Comparison of ENCODE assay signal across 9 cellular contexts in the genomic region with DNA sequence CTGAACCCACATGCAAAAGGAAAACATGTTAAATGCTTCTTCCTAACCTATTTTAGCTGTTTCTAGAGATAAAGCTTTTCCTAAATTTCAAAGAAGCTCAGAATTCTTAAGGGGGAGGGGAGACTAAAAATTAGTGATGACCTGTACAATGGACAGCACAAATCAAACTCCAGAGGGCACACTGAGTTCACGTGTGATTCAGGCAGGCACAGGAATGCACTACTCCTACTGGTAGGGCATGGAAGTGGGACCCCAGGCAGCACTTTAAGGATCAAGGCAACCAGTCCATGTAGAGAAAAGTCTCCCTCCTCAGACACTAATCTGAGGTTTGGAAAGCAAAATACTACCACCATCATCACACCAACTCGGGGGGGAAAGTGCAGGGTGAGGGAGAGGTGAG. TPM values are rescaled to one million over a fixed set of nuclear protein-coding genes. Genes with fewer than 3 reads are reported as not detected.
DNase-seq lines count a peak whose midpoint lies in the region; ATAC-seq and TF ChIP-seq lines count a peak whose summit lies in the region.
"Had no signal": no experiment of that assay in that cellular context is flagged by ENCODE, and none has a peak within 500 bp of the region (broad histone marks: within the 10 kb centered on the region; RNA-seq: fewer than 3 reads in every experiment).

No MANE protein-coding gene starts in this region.

- H3K27me3 Mint-ChIP-seq in endothelial cell (ENCODE audit: unreplicated experiment) (no peaks in the 10 kb centered on the region), T-helper 17 cell (no peaks in the 10 kb centered on the region)

- no peaks in the 10 kb centered on the region for H3K9me3 Mint-ChIP-seq in endothelial cell (ENCODE audit: unreplicated experiment)

- H3K27ac Mint-ChIP-seq in endothelial cell (ENCODE audit: unreplicated experiment) (no peak overlapping the region), T-helper 17 cell (no peak overlapping the region)

- DNase-seq in DMS 273 (lab: John Stamatoyannopoulos, UW; ENCODE audit: unreplicated experiment) (peak; percentile 24), DMS 273 treated with DMSO at 0.1 percent for 48 hours (lab: John Stamatoyannopoulos, UW) (no peak), NCI-H748 treated with DMSO at 0.1 percent for 48 hours (lab: John Stamatoyannopoulos, UW) (peak; percentile 10), endothelial cell (ENCODE audit: low spot score) (peak; percentile 42), retinal pigment epithelial cell (ENCODE audit: low read depth) (no peak), T-helper 17 cell (no peak)

- H3K4me3 Mint-ChIP-seq in endothelial cell (ENCODE audit: unreplicated experiment): no peak overlapping the region
- no peak overlapping the region for H3K4me3 Mint-ChIP-seq in T-helper 17 cell

- no peak for ATAC-seq in T-helper 17 cell
- ATAC-seq in HG02623 (IDR thresholded peaks at IDR 0.05; ENCODE audit: unreplicated experiment): no peak
- no peak for ATAC-seq in HG03571 (IDR thresholded peaks at IDR 0.05; ENCODE audit: unreplicated experiment)

- peak; percentile 47 for TF ChIP-seq CTCF in endothelial cell (IDR thresholded peaks at IDR 0.05; ENCODE audit: unreplicated experiment)
- peak; percentile 52 for TF ChIP-seq CTCF in retinal pigment epithelial cell (conservative IDR thresholded peaks at IDR 0.05; ENCODE audit: low read depth, low read length)

- no peak overlapping the region for H3K4me3 ChIP-seq in retinal pigment epithelial cell (ENCODE audit: low read length)

- H3K4me1 Mint-ChIP-seq in endothelial cell (ENCODE audit: unreplicated experiment): no peaks in the 10 kb centered on the region
- H3K4me1 Mint-ChIP-seq in T-helper 17 cell: peaks cover 2% of the 10 kb centered on the region

- no peaks in the 10 kb centered on the region for H3K9me3 ChIP-seq in T-helper 17 cell (ENCODE audit: control insufficient read depth, low read length, poor library complexity, severe bottlenecking)

- H3K36me3 Mint-ChIP-seq in endothelial cell (ENCODE audit: low read depth, unreplicated experiment): no peaks in the 10 kb centered on the region
- H3K36me3 Mint-ChIP-seq in T-helper 17 cell (ENCODE audit: low read depth): no peaks in the 10 kb centered on the region

RNA-seq across cellular contexts. Expression of gene CLCA4, which starts 31.3 kb away (rescaled TPM):
- total RNA-seq in endothelial cell (ENCODE audit: unreplicated experiment): not detected
- not detected for total RNA-seq in T-helper 17 cell
- total RNA-seq: A172 had no signal

RNA-seq across cellular contexts. Expression of gene CLCA1, which starts 46.9 kb away (rescaled TPM):
- total RNA-seq in endothelial cell (ENCODE audit: unreplicated experiment) (not detected), T-helper 17 cell (not detected)
- total RNA-seq: A172 had no signal

Comparison
In these comparisons a context has a peak if more than half of its experiments do, and no peak if none do; other contexts are left out.
1. DNase-seq: peak in DMS 273 (single experiment), NCI-H748 treated with DMSO at 0.1 percent for 48 hours (single experiment) and endothelial cell (single experiment); none in DMS 273 treated with DMSO at 0.1 percent for 48 hours (single experiment), retinal pigment epithelial cell (single experiment) and T-helper 17 cell (0 of 3).